In genomic region chr4:53963786-53964185, GRCh38 we compare ENCODE assay signal across 1 cellular context.
TF ChIP-seq lines count a peak whose summit lies in the region.

No MANE protein-coding gene starts in this region.

TF ChIP-seq in IMR-90, 13 proteins besides CTCF, POLR2A, EP300 and RAD21 (continued from another document):
- TF ChIP-seq FOS (IDR thresholded peaks at IDR 0.05; ENCODE audit: low read depth, low read length) (no peak), MXI1 (IDR thresholded peaks at IDR 0.05; ENCODE audit: borderline replicate concordance, low read depth, low read length) (no peak)
- TF ChIP-seq, protein P1, sequence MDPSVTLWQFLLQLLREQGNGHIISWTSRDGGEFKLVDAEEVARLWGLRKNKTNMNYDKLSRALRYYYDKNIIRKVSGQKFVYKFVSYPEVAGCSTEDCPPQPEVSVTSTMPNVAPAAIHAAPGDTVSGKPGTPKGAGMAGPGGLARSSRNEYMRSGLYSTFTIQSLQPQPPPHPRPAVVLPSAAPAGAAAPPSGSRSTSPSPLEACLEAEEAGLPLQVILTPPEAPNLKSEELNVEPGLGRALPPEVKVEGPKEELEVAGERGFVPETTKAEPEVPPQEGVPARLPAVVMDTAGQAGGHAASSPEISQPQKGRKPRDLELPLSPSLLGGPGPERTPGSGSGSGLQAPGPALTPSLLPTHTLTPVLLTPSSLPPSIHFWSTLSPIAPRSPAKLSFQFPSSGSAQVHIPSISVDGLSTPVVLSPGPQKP (IDR thresholded peaks at IDR 0.05; ENCODE audit: borderline replicate concordance, low read depth, low read length), result no peak
